15 cellular contexts compared by ENCODE assay signal in genomic region chr10:8614054-8614565, GRCh38.
"Had no signal": no experiment of that assay in that cellular context is flagged by ENCODE, and none has a peak within 500 bp of the region (broad histone marks: within the 10 kb centered on the region; RNA-seq: fewer than 3 reads in every experiment).

No MANE protein-coding gene starts in this region.

- ATAC-seq: activated naive CD4-positive, alpha-beta T cell treated with anti-CD3 and anti-CD28 coated beads, Interleukin-2, amount 50 U/mL, for 72 hours; effector memory CD8-positive, alpha-beta T cell; left lobe of liver had no signal

- H3K36me3 ChIP-seq: adrenal gland, right atrium auricular region, stomach, WERI-Rb-1 had no signal

- H3K4me1 ChIP-seq: adrenal gland, right atrium auricular region had no signal

- H3K27ac ChIP-seq: adrenal gland, right atrium auricular region, stomach, WERI-Rb-1 had no signal

- FAIRE-seq: islet of Langerhans had no signal

- H3K4me3 ChIP-seq: adrenal gland, right atrium auricular region, stomach had no signal

- H3K9me3 ChIP-seq: adrenal gland, stomach had no signal

- DNase-seq: activated CD4-positive, alpha-beta T cell treated with anti-CD3 and anti-CD28 coated beads for 1 hour; activated CD8-positive, alpha-beta memory T cell treated with anti-CD3 and anti-CD28 coated beads for 24 hours; activated gamma-delta T cell treated with Interleukin-2 at 50 U/mL for 16 hours; adrenal gland; effector memory CD8-positive, alpha-beta T cell; foreskin melanocyte; glutamatergic neuron; hippocampal formation; stomach; T-helper 2 cell; WERI-Rb-1 had no signal

- H3K27me3 ChIP-seq: adrenal gland, right atrium auricular region, stomach had no signal
